In the genomic region with DNA sequence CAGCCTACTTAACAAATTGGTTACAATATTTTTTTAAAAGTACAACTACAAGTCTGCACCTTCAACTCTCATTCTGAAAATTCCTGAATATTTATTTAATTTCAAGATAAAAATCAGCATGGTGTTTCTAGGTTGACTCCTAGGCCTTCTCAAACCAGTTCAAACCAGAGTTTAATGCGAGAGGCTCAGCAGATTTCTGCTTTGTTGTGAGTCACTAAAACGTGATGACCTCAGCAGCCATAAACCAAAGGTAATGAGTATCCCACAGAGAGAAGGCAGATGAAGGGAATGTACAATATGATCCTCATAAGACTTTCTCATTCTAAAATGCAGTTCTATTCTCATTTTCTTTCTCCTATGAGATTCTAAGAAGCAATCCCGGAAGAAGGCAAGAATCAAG, we compare ENCODE assay signal across 8 cellular contexts.
A peak's percentile ranks its signal among the peaks of the same experiment; 100 is the strongest.
DNase-seq lines count a peak whose midpoint lies in the region; ATAC-seq and TF ChIP-seq lines count a peak whose summit lies in the region.

No MANE protein-coding gene starts in this region.

- peaks cover 13% of the 10 kb centered on the region for H3K4me1 ChIP-seq in mucosa of stomach (ENCODE audit: control insufficient read depth, insufficient read depth, low read length)

- DNase-seq in AG20443 (ENCODE audit: low spot score) (peak; percentile 70), HCEC 1CT (peak; percentile 82), RKO (ENCODE audit: low spot score) (peak; percentile 97), cerebellar cortex (ENCODE audit: low spot score) (peak; percentile 27), GM10248 (ENCODE audit: extremely low spot score) (no peak), NCI-H1048 (lab: John Stamatoyannopoulos, UW) (no peak)

- no peak for ATAC-seq in GM19455 (IDR thresholded peaks at IDR 0.05; ENCODE audit: unreplicated experiment)

- no peak overlapping the region for H3K4me3 ChIP-seq in mucosa of stomach (ENCODE audit: low read length)

- H3K27me3 ChIP-seq in mucosa of stomach (ENCODE audit: control insufficient read depth, insufficient read depth, low read length) = no peaks in the 10 kb centered on the region

- POLR2A ChIA-PET in GM10248 (lab: Yijun Ruan, JAX) = no interaction called here

- CTCF ChIA-PET in GM10248 (lab: Yijun Ruan, JAX) = interaction anchor here (0.7 to 1.6 kb wide), 6 partner anchors 9 to 153 kb away, joined by 3 to 4 read pairs (median 3); no protein-coding TSS in a partner anchor

- no peaks in the 10 kb centered on the region for H3K9me3 ChIP-seq in mucosa of stomach (ENCODE audit: control insufficient read depth, low read length)

- H3K9ac ChIP-seq in mucosa of stomach (ENCODE audit: low read length) = peak overlapping the region; percentile 70

- TF ChIP-seq CTCF in GM10248 (IDR thresholded peaks at IDR 0.05; ENCODE audit: control extremely low read depth, extremely low read depth, low read depth, missing control alignments) = no peak

- H3K36me3 ChIP-seq in mucosa of stomach (ENCODE audit: control insufficient read depth, insufficient read depth, low read length) = no peaks in the 10 kb centered on the region

Comparison
In these comparisons a context has a peak if more than half of its experiments do, and no peak if none do; other contexts are left out.
1. DNase-seq: peak in AG20443 (single experiment), HCEC 1CT (single experiment), RKO (single experiment) and cerebellar cortex (single experiment); none in GM10248 (single experiment) and NCI-H1048 (single experiment).